18 cellular contexts compared by ENCODE assay signal in the genomic region with DNA sequence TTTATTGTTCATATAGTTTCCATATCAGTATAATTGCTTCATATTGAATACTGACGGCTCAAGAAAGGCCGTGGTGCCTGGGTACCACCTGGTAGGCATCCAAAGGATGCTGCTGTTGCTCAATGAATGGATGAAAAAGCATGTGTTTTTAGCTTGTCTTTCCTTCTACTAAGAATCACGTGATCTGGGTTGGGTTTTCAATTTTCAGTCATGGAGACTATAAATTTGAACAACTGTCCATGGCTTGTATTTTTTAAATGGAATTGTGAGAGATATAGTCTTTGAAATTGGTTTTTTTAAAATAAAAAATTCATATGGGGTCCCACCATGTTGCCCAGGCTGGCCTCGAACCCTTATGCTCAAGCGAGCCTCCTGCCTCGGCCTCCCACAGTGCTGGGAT.
DNase-seq lines count a peak whose midpoint lies in the region; ATAC-seq and TF ChIP-seq lines count a peak whose summit lies in the region.
"Had no signal": no experiment of that assay in that cellular context is flagged by ENCODE, and none has a peak within 500 bp of the region (broad histone marks: within the 10 kb centered on the region; RNA-seq: fewer than 3 reads in every experiment).

No MANE protein-coding gene starts in this region.

- no peak overlapping the region for H3K4me3 ChIP-seq in parathyroid adenoma (ENCODE audit: low read depth, low read length)
- H3K4me3 ChIP-seq: BLaER1, HAP-1 had no signal

- no peak for TF ChIP-seq CTCF in parathyroid adenoma (IDR thresholded peaks at IDR 0.05)

- DNase-seq in activated effector memory CD4-positive, alpha-beta T cell treated with anti-CD3 and anti-CD28 coated beads, Interleukin-2, amount 50 U/mL, for 16 hours = peak; percentile 9
- no peak for DNase-seq in activated effector memory CD4-positive, alpha-beta T cell treated with Interleukin-2 at 50 U/mL for 16 hours
- peak; percentile 9 for DNase-seq in D341Med (ENCODE audit: low spot score)
- peak; percentile 3 for DNase-seq in islet precursor cell
- DNase-seq in nucleus accumbens (lab: John Stamatoyannopoulos, UW) = no peak
- DNase-seq: CD4-positive, CD25-positive, alpha-beta regulatory T cell; CD8-positive, alpha-beta memory T cell; DMS53; DMS79 treated with DMSO at 0.1 percent for 48 hours; GF-D8; GOT3; HFFc6 had no signal

- H3K4me2 ChIP-seq in parathyroid adenoma (ENCODE audit: low read length) = no peak overlapping the region
- H3K4me2 ChIP-seq: BLaER1 had no signal

- no peaks in the 10 kb centered on the region for H3K9me3 ChIP-seq in parathyroid adenoma (ENCODE audit: control insufficient read depth, low read length)
- H3K9me3 ChIP-seq: BLaER1, HAP-1 had no signal

- no peak for ATAC-seq in HG03196 (IDR thresholded peaks at IDR 0.05; ENCODE audit: unreplicated experiment)

- H3K36me3 ChIP-seq in parathyroid adenoma (ENCODE audit: control insufficient read depth, insufficient read depth, low read length) = no peaks in the 10 kb centered on the region
- H3K36me3 ChIP-seq: BLaER1, HAP-1 had no signal

- H3K27ac ChIP-seq in parathyroid adenoma = peak overlapping the region; percentile 74
- H3K27ac ChIP-seq: 22Rv1, BLaER1, C4-2B had no signal

- H2AFZ ChIP-seq in parathyroid adenoma = no peak overlapping the region

- no peaks in the 10 kb centered on the region for H3K27me3 ChIP-seq in parathyroid adenoma (ENCODE audit: control insufficient read depth, insufficient read depth, low read length)
- H3K27me3 ChIP-seq: BLaER1 had no signal

- peaks cover 45% of the 10 kb centered on the region for H3K4me1 ChIP-seq in parathyroid adenoma
- H3K4me1 ChIP-seq: HAP-1 had no signal

- peaks cover 57% of the 10 kb centered on the region for H3K79me2 ChIP-seq in parathyroid adenoma

- no peak overlapping the region for H3K9ac ChIP-seq in parathyroid adenoma
- H3K9ac ChIP-seq: BLaER1 had no signal

Comparison
In these comparisons a context has a peak if more than half of its experiments do, and no peak if none do; other contexts are left out.
1. DNase-seq: peak in activated effector memory CD4-positive, alpha-beta T cell treated with anti-CD3 and anti-CD28 coated beads, Interleukin-2, amount 50 U/mL, for 16 hours (single experiment), D341Med (single experiment) and islet precursor cell (single experiment); none in activated effector memory CD4-positive, alpha-beta T cell treated with Interleukin-2 at 50 U/mL for 16 hours (single experiment) and nucleus accumbens (0 of 56).